14 cellular contexts compared by ENCODE assay signal in the genomic region with DNA sequence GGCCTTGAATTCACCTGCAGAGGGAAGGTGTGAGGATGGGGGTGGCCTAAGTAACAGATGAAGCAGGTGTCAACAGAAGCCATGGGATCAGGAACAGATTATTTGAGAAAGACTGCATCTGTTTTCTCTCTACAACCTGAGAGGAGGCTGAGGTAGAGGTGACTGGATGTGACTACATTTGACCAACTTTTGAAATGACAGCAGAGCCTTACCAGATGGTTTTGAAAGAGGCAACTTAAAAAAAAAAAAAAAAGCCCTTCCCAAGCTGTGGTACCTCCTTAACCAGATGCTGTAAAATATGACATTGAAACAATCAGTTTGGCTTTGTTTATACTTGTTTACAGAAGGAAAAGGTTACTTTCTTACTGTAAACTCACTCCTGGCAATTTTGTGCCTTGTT.
A peak's percentile ranks its signal among the peaks of the same experiment; 100 is the strongest.
DNase-seq lines count a peak whose midpoint lies in the region; ATAC-seq and TF ChIP-seq lines count a peak whose summit lies in the region.
"Had no signal": no experiment of that assay in that cellular context is flagged by ENCODE, and none has a peak within 500 bp of the region (broad histone marks: within the 10 kb centered on the region; RNA-seq: fewer than 3 reads in every experiment).

No MANE protein-coding gene starts in this region.

- peak overlapping the region; percentile 66 for H3K27ac Mint-ChIP-seq in osteocyte (ENCODE audit: unreplicated experiment)
- no peak overlapping the region for H3K27ac Mint-ChIP-seq in endodermal cell
- peak overlapping the region in 1 of 9 donors; percentile 49 for H3K27ac Mint-ChIP-seq in naive thymus-derived CD4-positive, alpha-beta T cell

- no peak overlapping the region for H3K4me3 Mint-ChIP-seq in osteocyte (ENCODE audit: unreplicated experiment)
- no peak overlapping the region for H3K4me3 Mint-ChIP-seq in endodermal cell
- H3K4me3 Mint-ChIP-seq in naive thymus-derived CD4-positive, alpha-beta T cell = no peak overlapping the region

- H3K27me3 ChIP-seq in upper lobe of left lung (no peaks in the 10 kb centered on the region), endodermal cell (ENCODE audit: control insufficient read depth, insufficient read depth, low read length, poor library complexity, severe bottlenecking) (no peaks in the 10 kb centered on the region)
- H3K27me3 ChIP-seq in naive thymus-derived CD4-positive, alpha-beta T cell (ENCODE audit: control insufficient read depth in 2 of 2, insufficient read depth in 2 of 2, low read length in 2 of 2) = no peaks in the 10 kb centered on the region

- H3K4me1 Mint-ChIP-seq in osteocyte (ENCODE audit: unreplicated experiment) (peaks cover 66% of the 10 kb centered on the region), endodermal cell (peaks cover 27% of the 10 kb centered on the region)
- peaks cover 0 to 6% (median 0%) of the 10 kb centered on the region in 7 donors for H3K4me1 Mint-ChIP-seq in naive thymus-derived CD4-positive, alpha-beta T cell

- no peaks in the 10 kb centered on the region for H3K9me3 ChIP-seq in upper lobe of left lung
- peaks cover 28% of the 10 kb centered on the region for H3K9me3 ChIP-seq in endodermal cell (ENCODE audit: control insufficient read depth, low read length)
- H3K9me3 ChIP-seq in naive thymus-derived CD4-positive, alpha-beta T cell (ENCODE audit: control insufficient read depth in 2 of 3, low read length in 3 of 3) = no peaks in the 10 kb centered on the region

- peak; percentile 58 for ATAC-seq in GM18867 (IDR thresholded peaks at IDR 0.05; ENCODE audit: unreplicated experiment)
- ATAC-seq in GM21528 (IDR thresholded peaks at IDR 0.05; ENCODE audit: low FRiP score, unreplicated experiment) = peak; percentile 51
- ATAC-seq in HG03354 (IDR thresholded peaks at IDR 0.05; ENCODE audit: poor library complexity, severe bottlenecking, unreplicated experiment) = peak; percentile 46
- no peak for ATAC-seq in upper lobe of left lung (ENCODE audit: low FRiP score in 2 of 2)
- ATAC-seq in naive thymus-derived CD4-positive, alpha-beta T cell = no peak

- H3K27ac ChIP-seq in upper lobe of left lung (no peak overlapping the region), endodermal cell (ENCODE audit: low read depth, low read length) (no peak overlapping the region)
- no peak overlapping the region for H3K27ac ChIP-seq in naive thymus-derived CD4-positive, alpha-beta T cell (ENCODE audit: low read depth, low read length)

- no peak for TF ChIP-seq POLR2A in upper lobe of left lung (IDR thresholded peaks at IDR 0.05)

- no peak for DNase-seq in osteocyte (ENCODE audit: extremely low spot score, unreplicated experiment)
- no peak for DNase-seq in upper lobe of left lung
- DNase-seq in endodermal cell = no peak
- no peak for DNase-seq in naive thymus-derived CD4-positive, alpha-beta T cell
- no peak for DNase-seq in COLO829 (ENCODE audit: low spot score)
- DNase-seq: activated CD4-positive, alpha-beta T cell treated with anti-CD3 and anti-CD28 coated beads for 48 hours; amygdala; EL; H7; MM.1S; stimulated activated naive CD4-positive, alpha-beta T cell had no signal

- peaks cover 16 to 30% (median 24%) of the 10 kb centered on the region in 4 donors for H3K4me1 ChIP-seq in upper lobe of left lung
- H3K4me1 ChIP-seq in endodermal cell (ENCODE audit: control insufficient read depth, insufficient read depth, low read length) = peaks cover 2% of the 10 kb centered on the region
- H3K4me1 ChIP-seq in naive thymus-derived CD4-positive, alpha-beta T cell (ENCODE audit: control insufficient read depth in 2 of 2, insufficient read depth in 2 of 2, low read length in 2 of 2) = no peaks in the 10 kb centered on the region

- H3K9ac ChIP-seq in endodermal cell (ENCODE audit: extremely low read depth, low read length, poor library complexity, severe bottlenecking) = no peak overlapping the region

- CTCF ChIA-PET in naive thymus-derived CD4-positive, alpha-beta T cell (lab: Charles Lee) = no interaction called here

- H3K4me3 ChIP-seq in upper lobe of left lung (no peak overlapping the region), endodermal cell (ENCODE audit: low read length) (no peak overlapping the region)
- H3K4me3 ChIP-seq in naive thymus-derived CD4-positive, alpha-beta T cell (ENCODE audit: low read length) = no peak overlapping the region

- TF ChIP-seq EP300 in upper lobe of left lung (IDR thresholded peaks at IDR 0.05) = no peak

- TF ChIP-seq CTCF in osteocyte (IDR thresholded peaks at IDR 0.05) (no peak), upper lobe of left lung (IDR thresholded peaks at IDR 0.05) (no peak), endodermal cell (conservative IDR thresholded peaks at IDR 0.05) (no peak)

- POLR2A ChIA-PET in naive thymus-derived CD4-positive, alpha-beta T cell (lab: Charles Lee) = no interaction called here

- H3K27me3 Mint-ChIP-seq in osteocyte (ENCODE audit: unreplicated experiment) = no peaks in the 10 kb centered on the region
- H3K27me3 Mint-ChIP-seq in endodermal cell (ENCODE audit: insufficient read depth) = peaks cover 6% of the 10 kb centered on the region
- peaks cover 0 to 24% (median 10%) of the 10 kb centered on the region in 5 donors for H3K27me3 Mint-ChIP-seq in naive thymus-derived CD4-positive, alpha-beta T cell

- H3K36me3 Mint-ChIP-seq in osteocyte (ENCODE audit: unreplicated experiment) (peaks cover 6% of the 10 kb centered on the region), endodermal cell (ENCODE audit: low read depth) (peaks cover 10% of the 10 kb centered on the region)
- no peaks in the 10 kb centered on the region for H3K36me3 Mint-ChIP-seq in naive thymus-derived CD4-positive, alpha-beta T cell

- intact Hi-C loops in naive thymus-derived CD4-positive, alpha-beta T cell (cut with micrococcal nuclease) = no loop called here

- H3K9me3 Mint-ChIP-seq in osteocyte (ENCODE audit: unreplicated experiment) = peaks cover 5% of the 10 kb centered on the region
- peaks cover 10% of the 10 kb centered on the region for H3K9me3 Mint-ChIP-seq in endodermal cell
- peaks cover 0 to 6% (median 5%) of the 10 kb centered on the region in 11 donors for H3K9me3 Mint-ChIP-seq in naive thymus-derived CD4-positive, alpha-beta T cell

- H3K36me3 ChIP-seq in upper lobe of left lung = no peaks in the 10 kb centered on the region
- no peaks in the 10 kb centered on the region for H3K36me3 ChIP-seq in endodermal cell (ENCODE audit: control insufficient read depth, insufficient read depth, low read length)
- no peaks in the 10 kb centered on the region for H3K36me3 ChIP-seq in naive thymus-derived CD4-positive, alpha-beta T cell (ENCODE audit: control insufficient read depth in 2 of 3, insufficient read depth in 3 of 3, low read length in 3 of 3)

Comparison
In these comparisons a context has a peak if more than half of its experiments do, and no peak if none do; other contexts are left out.
1. ATAC-seq: peak in GM18867 (single experiment), GM21528 (single experiment) and HG03354 (single experiment); none in upper lobe of left lung (0 of 2) and naive thymus-derived CD4-positive, alpha-beta T cell (single experiment).